ENCODE assay signal across 21 cellular contexts in genomic region chr9:85927077-85927476, GRCh38. TPM values are rescaled to one million over a fixed set of nuclear protein-coding genes. Genes with fewer than 3 reads are reported as not detected.
DNase-seq lines count a peak whose midpoint lies in the region; ATAC-seq and TF ChIP-seq lines count a peak whose summit lies in the region.
"Had no signal": no experiment of that assay in that cellular context is flagged by ENCODE, and none has a peak within 500 bp of the region (broad histone marks: within the 10 kb centered on the region; RNA-seq: fewer than 3 reads in every experiment).

No MANE protein-coding gene starts in this region.

- no peaks in the 10 kb centered on the region for H3K9me3 Mint-ChIP-seq in activated CD8-positive, alpha-beta memory T cell treated with anti-CD3 and anti-CD28 coated beads, Interleukin-2, amount 10 ng/mL, durations not matched to agents 7 days and 5 days (ENCODE audit: low read depth)

- H3K4me3 Mint-ChIP-seq in activated CD8-positive, alpha-beta memory T cell treated with anti-CD3 and anti-CD28 coated beads, Interleukin-2, amount 10 ng/mL, durations not matched to agents 7 days and 5 days: no peak overlapping the region
- H3K4me3 Mint-ChIP-seq: CD4-positive, CD25-positive, alpha-beta regulatory T cell had no signal

- no peak for TF ChIP-seq CTCF in fibroblast of the aortic adventitia (IDR thresholded peaks at IDR 0.05; ENCODE audit: insufficient read depth, low read length)
- no peak for TF ChIP-seq CTCF in uterus (IDR thresholded peaks at IDR 0.05)

- TF ChIP-seq POLR2A in uterus (IDR thresholded peaks at IDR 0.05): no peak

- H3K27me3 Mint-ChIP-seq in activated CD8-positive, alpha-beta memory T cell treated with anti-CD3 and anti-CD28 coated beads, Interleukin-2, amount 10 ng/mL, durations not matched to agents 7 days and 5 days: peaks cover 19% of the 10 kb centered on the region

- H3K4me3 ChIP-seq in fibroblast of the aortic adventitia (ENCODE audit: low read depth, low read length): no peak overlapping the region
- no peak overlapping the region for H3K4me3 ChIP-seq in uterus
- H3K4me3 ChIP-seq: BLaER1, GM23248, SJCRH30 had no signal

- H3K4me1 ChIP-seq in uterus: no peaks in the 10 kb centered on the region
- H3K4me1 ChIP-seq: BLaER1, SJCRH30 had no signal

- H3K27me3 ChIP-seq in uterus: no peaks in the 10 kb centered on the region
- H3K27me3 ChIP-seq: BLaER1, SJCRH30 had no signal

- peak; percentile 41 to 43 for ATAC-seq in left cardiac atrium
- peak; percentile 90 for ATAC-seq in sciatic nerve
- ATAC-seq in activated CD8-positive, alpha-beta memory T cell treated with anti-CD3 and anti-CD28 coated beads, Interleukin-2, amount 10 ng/mL, durations not matched to agents 7 days and 5 days: no peak

- H3K4me1 Mint-ChIP-seq in activated CD8-positive, alpha-beta memory T cell treated with anti-CD3 and anti-CD28 coated beads, Interleukin-2, amount 10 ng/mL, durations not matched to agents 7 days and 5 days: no peaks in the 10 kb centered on the region

- H3K9me3 ChIP-seq in uterus: no peaks in the 10 kb centered on the region
- H3K9me3 ChIP-seq: BLaER1, SJCRH30 had no signal

- no peak overlapping the region for H3K27ac Mint-ChIP-seq in activated CD8-positive, alpha-beta memory T cell treated with anti-CD3 and anti-CD28 coated beads, Interleukin-2, amount 10 ng/mL, durations not matched to agents 7 days and 5 days
- H3K27ac Mint-ChIP-seq: CD4-positive, CD25-positive, alpha-beta regulatory T cell had no signal

- H3K36me3 ChIP-seq in uterus: no peaks in the 10 kb centered on the region
- H3K36me3 ChIP-seq: BLaER1, SJCRH30 had no signal

- DNase-seq in left cardiac atrium (no peak), cardiac septum (ENCODE audit: low spot score) (no peak), fibroblast of the aortic adventitia (ENCODE audit: low read depth) (peak; percentile 75), sciatic nerve (ENCODE audit: low spot score) (no peak), uterus (no peak), glomerular visceral epithelial cell (ENCODE audit: extremely low spot score) (no peak)
- no peak for DNase-seq in activated CD8-positive, alpha-beta memory T cell treated with anti-CD3 and anti-CD28 coated beads, Interleukin-2, amount 10 ng/mL, durations not matched to agents 7 days and 5 days
- DNase-seq: CD4-positive, CD25-positive, alpha-beta regulatory T cell; GM23248; H7; Karpas-422; NCI-H1092; NCI-H1417 treated with DMSO at 0.1 percent for 48 hours; NCI-H187; NCI-H2081 treated with DMSO at 0.1 percent for 48 hours; NCI-H2171; NCI-H345; NCI-H524 treated with DMSO at 0.1 percent for 48 hours; NCI-H774; SJCRH30 had no signal

- CTCF ChIA-PET in activated CD8-positive, alpha-beta memory T cell treated with anti-CD3 and anti-CD28 coated beads, Interleukin-2, amount 10 ng/mL, durations not matched to agents 7 days and 5 days (lab: Charles Lee): no interaction called here

- H3K27ac ChIP-seq in uterus: no peak overlapping the region
- H3K27ac ChIP-seq: BLaER1, GM23248, SJCRH30 had no signal

- H3K36me3 Mint-ChIP-seq in activated CD8-positive, alpha-beta memory T cell treated with anti-CD3 and anti-CD28 coated beads, Interleukin-2, amount 10 ng/mL, durations not matched to agents 7 days and 5 days: no peaks in the 10 kb centered on the region
- H3K36me3 Mint-ChIP-seq: CD4-positive, CD25-positive, alpha-beta regulatory T cell had no signal

- intact Hi-C loops in left cardiac atrium (cut with DNase I): no loop called here
- intact Hi-C loops in cardiac septum (cut with DNase I): no loop called here
- intact Hi-C loops in sciatic nerve (cut with DNase I): no loop called here
- intact Hi-C loops in uterus (cut with DNase I; ENCODE audit: low total_unique reads): no loop called here

RNA-seq across cellular contexts. Expression of gene NAA35, which starts 13.9 kb away (rescaled TPM):
- total RNA-seq in left cardiac atrium: 10 to 100 TPM; 18.0 to 18.2 TPM
- total RNA-seq in cardiac septum: 21.0 TPM
- 25.9 and 47.0 TPM in 2 replicates for total RNA-seq in fibroblast of the aortic adventitia (ENCODE audit: low replicate concordance)
- total RNA-seq in sciatic nerve: 25.1 TPM
- total RNA-seq in uterus: 10 to 100 TPM in 3 of 4 donors, 1 to 10 TPM in 1; 4.4 to 48.1 (median 19.6) TPM
- 10 to 100 TPM; 25.5 to 27.7 TPM for total RNA-seq in activated CD8-positive, alpha-beta memory T cell treated with anti-CD3 and anti-CD28 coated beads, Interleukin-2, amount 10 ng/mL, durations not matched to agents 7 days and 5 days
